Comparison of ENCODE assay signal across 10 cellular contexts in the genomic region with DNA sequence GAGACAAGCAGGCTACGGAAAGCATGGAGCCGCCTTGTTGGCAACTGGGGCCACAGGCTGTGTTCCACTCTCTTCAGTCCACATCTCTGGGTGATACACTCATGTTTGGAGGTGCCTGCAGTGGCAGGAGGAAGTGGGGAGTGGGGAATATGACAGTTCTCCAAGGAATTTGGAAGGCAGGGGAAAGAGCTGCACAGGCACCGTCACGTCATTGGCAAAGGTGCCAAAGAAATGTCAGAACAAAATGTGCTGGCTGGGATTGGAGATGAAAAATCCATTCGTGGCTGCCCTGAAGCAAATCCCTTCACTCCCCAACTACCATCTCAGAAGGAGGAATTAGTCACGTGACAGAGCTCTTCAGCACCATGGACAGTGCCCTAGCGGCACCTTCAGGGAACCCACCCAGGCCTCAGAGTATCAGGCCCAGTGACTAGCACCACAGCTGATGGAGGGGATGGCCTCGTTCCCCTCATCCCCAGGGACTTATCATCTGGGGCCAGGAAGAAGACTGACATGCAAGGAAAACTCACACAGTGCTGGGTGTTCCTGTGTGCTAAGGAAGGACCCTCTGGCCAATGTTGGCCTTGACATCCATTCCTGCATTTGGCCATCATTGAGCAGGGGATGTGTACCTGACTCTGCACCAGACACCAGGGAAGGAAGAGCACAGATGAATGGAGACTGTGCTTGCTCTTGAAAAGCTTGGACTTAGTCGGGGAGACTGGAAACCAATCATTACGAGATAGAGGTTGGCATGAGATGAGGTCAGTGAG. TPM values are rescaled to one million over a fixed set of nuclear protein-coding genes. Genes with fewer than 3 reads are reported as not detected.
A peak's percentile ranks its signal among the peaks of the same experiment; 100 is the strongest.
DNase-seq lines count a peak whose midpoint lies in the region; ATAC-seq and TF ChIP-seq lines count a peak whose summit lies in the region.
"Had no signal": no experiment of that assay in that cellular context is flagged by ENCODE, and none has a peak within 500 bp of the region (broad histone marks: within the 10 kb centered on the region; RNA-seq: fewer than 3 reads in every experiment).

No MANE protein-coding gene starts in this region.

- peak; percentile 69 for ATAC-seq in Right ventricle myocardium superior (ENCODE audit: poor library complexity)
- ATAC-seq in WTC11: peak; percentile 46
- ATAC-seq: Panc1 had no signal

- intact Hi-C loops in Right ventricle myocardium superior (cut with DNase I): no loop called here
- intact Hi-C loops in left ventricle myocardium inferior (cut with micrococcal nuclease): no loop called here

- TF ChIP-seq CTCF in left ventricle myocardium inferior (IDR thresholded peaks at IDR 0.05; ENCODE audit: borderline replicate concordance) (no peak), WTC11 (IDR thresholded peaks at IDR 0.05) (no peak), fibroblast of the aortic adventitia (IDR thresholded peaks at IDR 0.05; ENCODE audit: insufficient read depth, low read length) (no peak), retinal pigment epithelial cell (conservative IDR thresholded peaks at IDR 0.05; ENCODE audit: low read depth, low read length) (no peak), coronary artery (IDR thresholded peaks at IDR 0.05) (no peak)

- H3K4me3 ChIP-seq in left ventricle myocardium inferior (no peak overlapping the region), fibroblast of the aortic adventitia (ENCODE audit: low read depth, low read length) (no peak overlapping the region), retinal pigment epithelial cell (ENCODE audit: low read length) (no peak overlapping the region), coronary artery (no peak overlapping the region)

- no peaks in the 10 kb centered on the region for H3K36me3 Mint-ChIP-seq in WTC11

- no peaks in the 10 kb centered on the region for H3K9me3 Mint-ChIP-seq in WTC11
- H3K9me3 Mint-ChIP-seq: CD4-positive, alpha-beta T cell had no signal

- POLR2A ChIA-PET in WTC11 (lab: Charles Lee): no interaction called here

- H3K36me3 ChIP-seq in left ventricle myocardium inferior: no peaks in the 10 kb centered on the region

- no peaks in the 10 kb centered on the region for H3K9me3 ChIP-seq in left ventricle myocardium inferior (replicated peaks)

- peaks cover 26% of the 10 kb centered on the region for H3K4me1 Mint-ChIP-seq in WTC11

- CTCF ChIA-PET in WTC11 (lab: Charles Lee): interaction anchor here (0.7 to 9.9 kb wide), 8 partner anchors 8 to 169 kb away, joined by 3 to 221 read pairs (median 6); no protein-coding TSS in a partner anchor

- H3K27ac Mint-ChIP-seq in WTC11: no peak overlapping the region
- H3K27ac Mint-ChIP-seq: CD4-positive, alpha-beta T cell had no signal

- peaks cover 5% of the 10 kb centered on the region; the same call in 1 of the 2 replicates for H3K27me3 Mint-ChIP-seq in WTC11 (ENCODE audit: low read depth)

- DNase-seq in Right ventricle myocardium superior (no peak), left ventricle myocardium inferior (no peak), WTC11 (ENCODE audit: low spot score) (peak; percentile 88), fibroblast of the aortic adventitia (ENCODE audit: low read depth) (peak; percentile 82), retinal pigment epithelial cell (ENCODE audit: low read depth) (peak; percentile 16), putamen (ENCODE audit: low spot score) (no peak), NCI-H2196 treated with DMSO at 0.1 percent for 48 hours (lab: John Stamatoyannopoulos, UW; ENCODE audit: unreplicated experiment) (no peak), coronary artery (ENCODE audit: low spot score) (no peak)

- H3K27ac ChIP-seq in left ventricle myocardium inferior (replicated peaks) (no peak overlapping the region), coronary artery (no peak overlapping the region)

- peaks cover 22% of the 10 kb centered on the region for H3K4me1 ChIP-seq in left ventricle myocardium inferior

- peaks cover 5% of the 10 kb centered on the region for H3K27me3 ChIP-seq in left ventricle myocardium inferior (ENCODE audit: low read depth)

- H3K4me3 Mint-ChIP-seq in WTC11: no peak overlapping the region
- H3K4me3 Mint-ChIP-seq: CD4-positive, alpha-beta T cell had no signal

TF ChIP-seq in WTC11, 78 proteins besides CTCF, POLR2A, EP300 and RAD21 (continues in another document):
- TF ChIP-seq, protein P1, sequence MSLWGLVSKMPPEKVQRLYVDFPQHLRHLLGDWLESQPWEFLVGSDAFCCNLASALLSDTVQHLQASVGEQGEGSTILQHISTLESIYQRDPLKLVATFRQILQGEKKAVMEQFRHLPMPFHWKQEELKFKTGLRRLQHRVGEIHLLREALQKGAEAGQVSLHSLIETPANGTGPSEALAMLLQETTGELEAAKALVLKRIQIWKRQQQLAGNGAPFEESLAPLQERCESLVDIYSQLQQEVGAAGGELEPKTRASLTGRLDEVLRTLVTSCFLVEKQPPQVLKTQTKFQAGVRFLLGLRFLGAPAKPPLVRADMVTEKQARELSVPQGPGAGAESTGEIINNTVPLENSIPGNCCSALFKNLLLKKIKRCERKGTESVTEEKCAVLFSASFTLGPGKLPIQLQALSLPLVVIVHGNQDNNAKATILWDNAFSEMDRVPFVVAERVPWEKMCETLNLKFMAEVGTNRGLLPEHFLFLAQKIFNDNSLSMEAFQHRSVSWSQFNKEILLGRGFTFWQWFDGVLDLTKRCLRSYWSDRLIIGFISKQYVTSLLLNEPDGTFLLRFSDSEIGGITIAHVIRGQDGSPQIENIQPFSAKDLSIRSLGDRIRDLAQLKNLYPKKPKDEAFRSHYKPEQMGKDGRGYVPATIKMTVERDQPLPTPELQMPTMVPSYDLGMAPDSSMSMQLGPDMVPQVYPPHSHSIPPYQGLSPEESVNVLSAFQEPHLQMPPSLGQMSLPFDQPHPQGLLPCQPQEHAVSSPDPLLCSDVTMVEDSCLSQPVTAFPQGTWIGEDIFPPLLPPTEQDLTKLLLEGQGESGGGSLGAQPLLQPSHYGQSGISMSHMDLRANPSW (CRISPR knock-in tag; conservative IDR thresholded peaks at IDR 0.05; ENCODE audit: low read depth): no peak
- TF ChIP-seq SP1 (CRISPR knock-in tag; conservative IDR thresholded peaks at IDR 0.05) (0 out of 2 replicates have a peak, but pooled peaks have one; percentile 35), GTF2I (CRISPR knock-in tag; conservative IDR thresholded peaks at IDR 0.05) (no peak), CREB1 (CRISPR knock-in tag; IDR thresholded peaks at IDR 0.05) (peak; percentile 79; the same call in 1 of the 2 replicates), ZNF416 (CRISPR knock-in tag; IDR thresholded peaks at IDR 0.05) (no peak), RORB (CRISPR knock-in tag; IDR thresholded peaks at IDR 0.05) (no peak), ESRRA (CRISPR knock-in tag; IDR thresholded peaks at IDR 0.05; ENCODE audit: borderline replicate concordance) (peak; percentile 93), CREM (CRISPR knock-in tag; IDR thresholded peaks at IDR 0.05) (no peak), ZNF671 (CRISPR knock-in tag; IDR thresholded peaks at IDR 0.05) (no peak), ZBTB21 (CRISPR knock-in tag; IDR thresholded peaks at IDR 0.05; ENCODE audit: borderline replicate concordance) (0 out of 2 replicates have a peak, but pooled peaks have one; percentile 2)
- TF ChIP-seq, protein P2, sequence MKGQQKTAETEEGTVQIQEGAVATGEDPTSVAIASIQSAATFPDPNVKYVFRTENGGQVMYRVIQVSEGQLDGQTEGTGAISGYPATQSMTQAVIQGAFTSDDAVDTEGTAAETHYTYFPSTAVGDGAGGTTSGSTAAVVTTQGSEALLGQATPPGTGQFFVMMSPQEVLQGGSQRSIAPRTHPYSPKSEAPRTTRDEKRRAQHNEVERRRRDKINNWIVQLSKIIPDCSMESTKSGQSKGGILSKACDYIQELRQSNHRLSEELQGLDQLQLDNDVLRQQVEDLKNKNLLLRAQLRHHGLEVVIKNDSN (CRISPR knock-in tag; IDR thresholded peaks at IDR 0.05): peak; percentile 96
- TF ChIP-seq, protein P3, sequence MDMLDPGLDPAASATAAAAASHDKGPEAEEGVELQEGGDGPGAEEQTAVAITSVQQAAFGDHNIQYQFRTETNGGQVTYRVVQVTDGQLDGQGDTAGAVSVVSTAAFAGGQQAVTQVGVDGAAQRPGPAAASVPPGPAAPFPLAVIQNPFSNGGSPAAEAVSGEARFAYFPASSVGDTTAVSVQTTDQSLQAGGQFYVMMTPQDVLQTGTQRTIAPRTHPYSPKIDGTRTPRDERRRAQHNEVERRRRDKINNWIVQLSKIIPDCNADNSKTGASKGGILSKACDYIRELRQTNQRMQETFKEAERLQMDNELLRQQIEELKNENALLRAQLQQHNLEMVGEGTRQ (CRISPR knock-in tag; IDR thresholded peaks at IDR 0.05): peak; percentile 95
- TF ChIP-seq, protein P4, sequence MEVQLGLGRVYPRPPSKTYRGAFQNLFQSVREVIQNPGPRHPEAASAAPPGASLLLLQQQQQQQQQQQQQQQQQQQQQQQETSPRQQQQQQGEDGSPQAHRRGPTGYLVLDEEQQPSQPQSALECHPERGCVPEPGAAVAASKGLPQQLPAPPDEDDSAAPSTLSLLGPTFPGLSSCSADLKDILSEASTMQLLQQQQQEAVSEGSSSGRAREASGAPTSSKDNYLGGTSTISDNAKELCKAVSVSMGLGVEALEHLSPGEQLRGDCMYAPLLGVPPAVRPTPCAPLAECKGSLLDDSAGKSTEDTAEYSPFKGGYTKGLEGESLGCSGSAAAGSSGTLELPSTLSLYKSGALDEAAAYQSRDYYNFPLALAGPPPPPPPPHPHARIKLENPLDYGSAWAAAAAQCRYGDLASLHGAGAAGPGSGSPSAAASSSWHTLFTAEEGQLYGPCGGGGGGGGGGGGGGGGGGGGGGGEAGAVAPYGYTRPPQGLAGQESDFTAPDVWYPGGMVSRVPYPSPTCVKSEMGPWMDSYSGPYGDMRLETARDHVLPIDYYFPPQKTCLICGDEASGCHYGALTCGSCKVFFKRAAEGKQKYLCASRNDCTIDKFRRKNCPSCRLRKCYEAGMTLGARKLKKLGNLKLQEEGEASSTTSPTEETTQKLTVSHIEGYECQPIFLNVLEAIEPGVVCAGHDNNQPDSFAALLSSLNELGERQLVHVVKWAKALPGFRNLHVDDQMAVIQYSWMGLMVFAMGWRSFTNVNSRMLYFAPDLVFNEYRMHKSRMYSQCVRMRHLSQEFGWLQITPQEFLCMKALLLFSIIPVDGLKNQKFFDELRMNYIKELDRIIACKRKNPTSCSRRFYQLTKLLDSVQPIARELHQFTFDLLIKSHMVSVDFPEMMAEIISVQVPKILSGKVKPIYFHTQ (CRISPR knock-in tag; IDR thresholded peaks at IDR 0.05): no peak
- TF ChIP-seq, protein P5, sequence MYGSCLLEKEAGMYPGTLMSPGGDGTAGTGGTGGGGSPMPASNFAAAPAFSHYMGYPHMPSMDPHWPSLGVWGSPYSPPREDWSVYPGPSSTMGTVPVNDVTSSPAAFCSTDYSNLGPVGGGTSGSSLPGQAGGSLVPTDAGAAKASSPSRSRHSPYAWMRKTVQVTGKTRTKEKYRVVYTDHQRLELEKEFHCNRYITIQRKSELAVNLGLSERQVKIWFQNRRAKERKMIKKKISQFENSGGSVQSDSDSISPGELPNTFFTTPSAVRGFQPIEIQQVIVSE (CRISPR knock-in tag; IDR thresholded peaks at IDR 0.05; ENCODE audit: borderline replicate concordance): no peak

RNA-seq across cellular contexts. Expression of a gene that starts 48.5 kb away (rescaled TPM):
- total RNA-seq in Right ventricle myocardium superior (17.3 TPM), left ventricle myocardium inferior (17.2 TPM), WTC11 (2021) (8.3 to 12.4 TPM (median 11.2 TPM) in 3 replicates), fibroblast of the aortic adventitia (ENCODE audit: low replicate concordance) (3.4 and 5.3 TPM in 2 replicates)

Comparison
In these comparisons a context has a peak if more than half of its experiments do, and no peak if none do; other contexts are left out.
1. DNase-seq: peak in WTC11 (single experiment), fibroblast of the aortic adventitia (single experiment) and retinal pigment epithelial cell (single experiment); none in Right ventricle myocardium superior (single experiment), left ventricle myocardium inferior (single experiment), putamen (single experiment), NCI-H2196 treated with DMSO at 0.1 percent for 48 hours (single experiment) and coronary artery (single experiment).